In the genomic region with DNA sequence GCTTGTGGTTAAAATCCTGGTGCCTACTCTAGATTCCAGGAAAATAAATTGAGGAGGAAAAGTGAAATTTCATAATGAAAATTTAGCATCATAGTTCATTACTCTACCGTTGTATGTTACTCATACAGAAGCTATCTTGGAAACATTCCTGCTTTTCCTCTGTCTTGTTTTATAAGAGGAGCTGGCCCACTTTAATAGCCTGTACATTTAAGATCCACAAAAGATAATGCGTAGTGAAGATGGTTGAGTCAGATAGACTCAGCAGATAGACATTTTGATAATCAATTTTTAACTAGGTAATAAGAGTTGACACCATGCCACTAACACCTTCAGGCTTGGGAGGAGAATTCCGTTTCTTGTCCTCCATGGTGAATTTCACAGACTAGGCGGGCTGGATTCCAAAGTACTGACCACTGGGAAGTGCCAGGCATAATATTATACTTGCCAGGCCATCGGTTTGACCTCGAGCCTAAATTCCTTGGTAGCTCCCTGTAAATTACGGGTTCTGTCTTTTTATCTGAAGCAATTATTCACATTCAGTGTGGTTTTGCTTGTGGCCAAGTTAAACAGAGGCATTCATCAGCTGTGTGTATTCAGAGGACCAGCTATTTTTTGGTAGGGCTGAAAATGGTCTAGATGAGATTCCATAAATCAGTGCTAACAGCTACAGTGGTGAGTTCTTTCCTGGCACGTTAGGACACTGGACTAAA, we compare ENCODE assay signal across 14 cellular contexts.
DNase-seq lines count a peak whose midpoint lies in the region; ATAC-seq, FAIRE-seq and TF ChIP-seq lines count a peak whose summit lies in the region.
"Had no signal": no experiment of that assay in that cellular context is flagged by ENCODE, and none has a peak within 500 bp of the region (broad histone marks: within the 10 kb centered on the region; RNA-seq: fewer than 3 reads in every experiment).

No MANE protein-coding gene starts in this region.

- H3K27ac Mint-ChIP-seq in astrocyte (ENCODE audit: unreplicated experiment), result peak overlapping the region; percentile 3
- H3K27ac Mint-ChIP-seq: activated naive CD8-positive, alpha-beta T cell had no signal

- H3K9me3 Mint-ChIP-seq in astrocyte (ENCODE audit: unreplicated experiment), result no peaks in the 10 kb centered on the region

- H3K9me3 ChIP-seq in astrocyte (ENCODE audit: insufficient read depth, low read depth, low read length), result no peaks in the 10 kb centered on the region
- peaks cover 0 to 10% of the 10 kb centered on the region in 2 donors for H3K9me3 ChIP-seq in right atrium auricular region
- H3K9me3 ChIP-seq in subcutaneous abdominal adipose tissue (ENCODE audit: control insufficient read depth in 5 of 5, low read length in 5 of 5), result no peaks in the 10 kb centered on the region

- H3K9ac ChIP-seq in astrocyte (ENCODE audit: low read length), result no peak overlapping the region
- peak overlapping the region in 2 of 5 donors; percentile 19 to 58 for H3K9ac ChIP-seq in subcutaneous abdominal adipose tissue (ENCODE audit: low read length in 5 of 5)

- H3K4me2 ChIP-seq in astrocyte (ENCODE audit: low read length), result peak overlapping the region; percentile 67

- H3K27ac ChIP-seq in astrocyte (ENCODE audit: low read depth, low read length) (peak overlapping the region; percentile 23), right atrium auricular region (peak overlapping the region in 1 of 2 donors; percentile 22), subcutaneous abdominal adipose tissue (ENCODE audit: low read depth, low read length) (peak overlapping the region; percentile 82)

- H3K36me3 Mint-ChIP-seq in astrocyte (ENCODE audit: low read depth, unreplicated experiment), result no peaks in the 10 kb centered on the region
- H3K36me3 Mint-ChIP-seq: activated naive CD8-positive, alpha-beta T cell had no signal

- no peak overlapping the region for H3K4me3 Mint-ChIP-seq in astrocyte (ENCODE audit: unreplicated experiment)
- H3K4me3 Mint-ChIP-seq: activated naive CD8-positive, alpha-beta T cell had no signal

- peaks cover 22% of the 10 kb centered on the region for H3K4me1 Mint-ChIP-seq in astrocyte (ENCODE audit: low read depth, unreplicated experiment)

- H3K4me3 ChIP-seq in astrocyte (ENCODE audit: insufficient read depth, low read depth, low read length), result no peak overlapping the region
- no peak overlapping the region for H3K4me3 ChIP-seq in right atrium auricular region
- H3K4me3 ChIP-seq in subcutaneous abdominal adipose tissue (ENCODE audit: low read depth in 1 of 5, low read length in 5 of 5), result no peak overlapping the region
- H3K4me3 ChIP-seq: stomach had no signal

- TF ChIP-seq CTCF in astrocyte (IDR thresholded peaks at IDR 0.05; ENCODE audit: insufficient read depth, low read depth, low read length), result no peak
- no peak for TF ChIP-seq CTCF in right atrium auricular region (IDR thresholded peaks at IDR 0.05)

- H3K27me3 Mint-ChIP-seq in astrocyte (ENCODE audit: low read depth, unreplicated experiment), result no peaks in the 10 kb centered on the region

- DNase-seq in HS-5 (ENCODE audit: low read depth), result peak; percentile 99
- peak; percentile 99 for DNase-seq in astrocyte (ENCODE audit: low read depth)
- peak; percentile 78 for DNase-seq in right atrium auricular region (ENCODE audit: low spot score)
- no peak for DNase-seq in HT-29 (ENCODE audit: low spot score)
- no peak for DNase-seq in NCI-H526 treated with DMSO at 0.1 percent for 48 hours (lab: John Stamatoyannopoulos, UW)
- DNase-seq: activated CD4-positive, alpha-beta T cell treated with anti-CD3 and anti-CD28 coated beads, Interleukin-2, amount 50 U/mL, for 1 hour; DMS79 treated with DMSO at 0.1 percent for 48 hours; NCI-H1436 treated with DMSO at 0.1 percent for 48 hours; RPMI8226; stomach had no signal

- H3K27me3 ChIP-seq in astrocyte (ENCODE audit: insufficient read depth, low read length) (peaks cover 2% of the 10 kb centered on the region), right atrium auricular region (no peaks in the 10 kb centered on the region), subcutaneous abdominal adipose tissue (ENCODE audit: control insufficient read depth in 5 of 5, insufficient read depth in 4 of 5, low read length in 5 of 5) (no peaks in the 10 kb centered on the region)
- H3K27me3 ChIP-seq: stomach had no signal

- H4K20me1 ChIP-seq in astrocyte (ENCODE audit: insufficient read depth, low read length), result no peaks in the 10 kb centered on the region

- H3K79me2 ChIP-seq in astrocyte (ENCODE audit: insufficient read depth, low read length), result no peaks in the 10 kb centered on the region

- FAIRE-seq in astrocyte (lab: Jason Lieb, UNC), result peak; percentile 98
- FAIRE-seq: endothelial cell of umbilical vein had no signal

- H3K36me3 ChIP-seq in astrocyte (ENCODE audit: insufficient read depth, low read length) (no peaks in the 10 kb centered on the region), right atrium auricular region (no peaks in the 10 kb centered on the region), subcutaneous abdominal adipose tissue (ENCODE audit: control insufficient read depth in 5 of 5, insufficient read depth in 5 of 5, low read length in 5 of 5) (no peaks in the 10 kb centered on the region)
- H3K36me3 ChIP-seq: stomach had no signal

- H3K4me1 ChIP-seq in astrocyte (ENCODE audit: insufficient read depth, low read length) (peaks cover 19% of the 10 kb centered on the region), right atrium auricular region (peaks cover 0 to 5% of the 10 kb centered on the region in 2 donors), subcutaneous abdominal adipose tissue (ENCODE audit: control insufficient read depth in 5 of 5, insufficient read depth in 5 of 5, low read length in 5 of 5) (peaks cover 0 to 15% (median 11%) of the 10 kb centered on the region in 5 donors)

- H2AFZ ChIP-seq in astrocyte (ENCODE audit: low read depth, low read length), result no peak overlapping the region

- no peak for ATAC-seq in HG03135 (IDR thresholded peaks at IDR 0.05; ENCODE audit: unreplicated experiment)

Comparison
In these comparisons a context has a peak if more than half of its experiments do, and no peak if none do; other contexts are left out.
1. DNase-seq: peak in HS-5 (single experiment), astrocyte (single experiment) and right atrium auricular region (single experiment); none in HT-29 (single experiment) and NCI-H526 treated with DMSO at 0.1 percent for 48 hours (single experiment).